Comparison of ENCODE assay signal across 1 cellular context in genomic region chr1:24952413-24952841, GRCh38.
A peak's percentile ranks its signal among the peaks of the same experiment; 100 is the strongest.
TF ChIP-seq lines count a peak whose summit lies in the region.

No MANE protein-coding gene starts in this region.

TF ChIP-seq in GM12878, 131 proteins besides CTCF, POLR2A, EP300 and RAD21 (continued from another document):
- no peak for TF ChIP-seq E2F8 (IDR thresholded peaks at IDR 0.05; ENCODE audit: low read depth, partially characterized antibody)
- TF ChIP-seq IKZF1 (conservative IDR thresholded peaks at IDR 0.05) = peak; percentile 35; the same call in 1 of the 2 replicates
- TF ChIP-seq CUX1 (IDR thresholded peaks at IDR 0.05; ENCODE audit: insufficient replicate concordance, low read depth, low read length) = no peak
- no peak for TF ChIP-seq NFIC (IDR thresholded peaks at IDR 0.05; ENCODE audit: low read depth, low read length)
- TF ChIP-seq EZH2 (IDR thresholded peaks at IDR 0.05; ENCODE audit: borderline replicate concordance, control insufficient read depth, low read depth, low read length) = no peak
- peak; percentile 50; the same call in 1 of the 2 replicates for TF ChIP-seq RUNX3 (IDR thresholded peaks at IDR 0.05; ENCODE audit: low read length)
- no peak for TF ChIP-seq PKNOX1 (IDR thresholded peaks at IDR 0.05)
